11 cellular contexts compared by ENCODE assay signal in genomic region chr17:31787857-31788570, GRCh38.
A peak's percentile ranks its signal among the peaks of the same experiment; 100 is the strongest.
DNase-seq lines count a peak whose midpoint lies in the region; ATAC-seq and TF ChIP-seq lines count a peak whose summit lies in the region.
"Had no signal": no experiment of that assay in that cellular context is flagged by ENCODE, and none has a peak within 500 bp of the region (broad histone marks: within the 10 kb centered on the region; RNA-seq: fewer than 3 reads in every experiment).

No MANE protein-coding gene starts in this region.

- H3K36me3 Mint-ChIP-seq in endothelial cell (ENCODE audit: low read depth, unreplicated experiment) = no peaks in the 10 kb centered on the region

- H3K4me1 ChIP-seq in mesodermal cell (ENCODE audit: control insufficient read depth, insufficient read depth, low read length, poor library complexity, severe bottlenecking) = peaks cover 4% of the 10 kb centered on the region

- in situ Hi-C loops in ACHN (cut with HindIII; ENCODE audit: low pct_ligation_motif_present, low pct_unique_long_range_greater_than_20kb, low sequenced_read_pairs) = no loop called here

- intact Hi-C loops in sciatic nerve (cut with DNase I) = no loop called here

- no peak overlapping the region for H3K27ac Mint-ChIP-seq in endothelial cell (ENCODE audit: unreplicated experiment)
- H3K27ac Mint-ChIP-seq: activated T-helper 2 cell treated with anti-CD3 and anti-CD28 coated beads, Interferon-gamma antibody, Interleukin-2, Interleukin-4, amounts not matched to agents 10 μg/mL and 5 μg/mL and 100 μg/mL, durations not matched to agents 14 hours and 24 hours and 36 hours had no signal

- H3K36me3 ChIP-seq in mesodermal cell (ENCODE audit: control insufficient read depth, insufficient read depth, low read length) = no peaks in the 10 kb centered on the region

- no peak for TF ChIP-seq CTCF in endothelial cell (IDR thresholded peaks at IDR 0.05; ENCODE audit: unreplicated experiment)

- peaks cover 12% of the 10 kb centered on the region for H3K4me1 Mint-ChIP-seq in endothelial cell (ENCODE audit: unreplicated experiment)

- DNase-seq in ACHN (peak; percentile 38), LoVo (ENCODE audit: low spot score) (peak; percentile 71), dermis blood vessel endothelial cell (peak; percentile 6), endothelial cell (ENCODE audit: low spot score) (no peak), retina (no peak), sciatic nerve (ENCODE audit: low spot score) (no peak)
- DNase-seq: stimulated activated CD4-positive, alpha-beta T cell treated with anti-CD3 and anti-CD28 coated beads, Interleukin-12 subunit alpha, Interleukin-12 subunit beta, amount 100 ng/mL, for 4 hours had no signal

- peaks cover 8% of the 10 kb centered on the region for H3K27me3 Mint-ChIP-seq in endothelial cell (ENCODE audit: unreplicated experiment)

- H3K4me3 ChIP-seq in mesodermal cell (ENCODE audit: extremely low read depth, insufficient read depth, low read length, poor library complexity, severe bottlenecking) = no peak overlapping the region

- peak overlapping the region; percentile 37 for H3K27ac ChIP-seq in mesodermal cell (ENCODE audit: low read depth, low read length, severe bottlenecking)
- H3K27ac ChIP-seq: C4-2B had no signal

- no peaks in the 10 kb centered on the region for H3K9me3 Mint-ChIP-seq in endothelial cell (ENCODE audit: unreplicated experiment)
- H3K9me3 Mint-ChIP-seq: activated T-helper 2 cell treated with anti-CD3 and anti-CD28 coated beads, Interferon-gamma antibody, Interleukin-2, Interleukin-4, amounts not matched to agents 10 μg/mL and 5 μg/mL and 100 μg/mL, durations not matched to agents 14 hours and 24 hours and 36 hours had no signal

- WGBS in mesodermal cell (ENCODE audit: insufficient coverage in 2 of 2), 2 experiments = 70 to 84% methylated on average over 3 of the region's 7 CpGs

- no peak overlapping the region for H3K4me3 Mint-ChIP-seq in endothelial cell (ENCODE audit: unreplicated experiment)

- H3K9me3 ChIP-seq in mesodermal cell (ENCODE audit: control insufficient read depth, low read length) = no peaks in the 10 kb centered on the region

- ATAC-seq in HG02610 (IDR thresholded peaks at IDR 0.05; ENCODE audit: unreplicated experiment) (no peak), sciatic nerve (no peak)

Comparison
In these comparisons a context has a peak if more than half of its experiments do, and no peak if none do; other contexts are left out.
1. DNase-seq: peak in ACHN (single experiment), LoVo (single experiment) and dermis blood vessel endothelial cell (single experiment); none in endothelial cell (single experiment), retina (single experiment) and sciatic nerve (single experiment).